In genomic region chr3:50292159-50292923, GRCh38 we compare ENCODE assay signal across 8 cellular contexts. TPM values are rescaled to one million over a fixed set of nuclear protein-coding genes. Genes with fewer than 3 reads are reported as not detected.
DNase-seq lines count a peak whose midpoint lies in the region; ATAC-seq, FAIRE-seq and TF ChIP-seq lines count a peak whose summit lies in the region.

Gene IFRD2, minus strand, starts transcription at chr3:50292429. Its CDS starts 155 bp downstream, at chr3:50292274.

- 5% methylated on average over 49 of the region's 65 CpGs for WGBS in smooth muscle cell (ENCODE audit: low lambda C conversion rate)

- CTCF ChIA-PET in AG04449 (lab: Yijun Ruan, JAX), result interaction anchor here (1.5 to 7.0 kb wide), 5 partner anchors 10 to 99 kb away, joined by 3 to 31 read pairs (median 6); no protein-coding TSS in a partner anchor

- H3K4me3 ChIP-seq in AG04449 (ENCODE audit: low read depth, low read length) (peak within 1 kb of the TSS; percentile 87), WI38 (ENCODE audit: low read depth, low read length) (peak within 1 kb of the TSS; percentile 90), bronchial epithelial cell (ENCODE audit: low read depth, low read length) (peak within 1 kb of the TSS; percentile 93), smooth muscle cell (peak within 1 kb of the TSS; percentile 84)

- POLR2A ChIA-PET in AG04449 (lab: Yijun Ruan, JAX), result interaction anchor here (1.0 to 1.9 kb wide), 5 partner anchors 10 to 57 kb away, joined by 3 to 7 read pairs (median 3); partner anchors contain the start of genes GNAI2 and TUSC2

- peak within 1 kb of the TSS; percentile 98 for H3K4me2 ChIP-seq in smooth muscle cell

- peaks cover 10% of the 10 kb centered on the region for H3K4me1 ChIP-seq in smooth muscle cell (ENCODE audit: low read depth)

- no peaks in the 10 kb centered on the region for H3K9me3 ChIP-seq in smooth muscle cell (replicated peaks; ENCODE audit: low read depth)

- H3K36me3 ChIP-seq in bronchial epithelial cell (ENCODE audit: control insufficient read depth, insufficient read depth, low read length) (peaks cover 32% of the 10 kb centered on the region), smooth muscle cell (ENCODE audit: low read depth) (no peaks in the 10 kb centered on the region)

- H3K27ac ChIP-seq in smooth muscle cell (ENCODE audit: low read depth), result peak within 1 kb of the TSS; percentile 72

- H3F3A ChIP-seq in smooth muscle cell (ENCODE audit: low read depth), result no peaks in the 10 kb centered on the region

- DNase-seq in AG04449 (ENCODE audit: low read depth, low spot score), result peak; percentile 79
- DNase-seq in NCI-H2227 treated with DMSO at 0.1 percent for 48 hours (lab: John Stamatoyannopoulos, UW), result peak; percentile 87
- DNase-seq in bronchial epithelial cell (ENCODE audit: low read depth), result peak; percentile 93
- peak; percentile 95 for DNase-seq in iPS-NIHi7 (ENCODE audit: extremely low spot score)
- peak; percentile 78 for DNase-seq in smooth muscle cell (lab: John Stamatoyannopoulos, UW; ENCODE audit: unreplicated experiment)

- ATAC-seq in GM18907 (IDR thresholded peaks at IDR 0.05; ENCODE audit: unreplicated experiment), result peak; percentile 89
- ATAC-seq in HG03159 (IDR thresholded peaks at IDR 0.05; ENCODE audit: unreplicated experiment), result peak; percentile 94

- H3K27me3 ChIP-seq in bronchial epithelial cell (ENCODE audit: control insufficient read depth, insufficient read depth, low read length), result no peaks in the 10 kb centered on the region
- H3K27me3 ChIP-seq in smooth muscle cell (ENCODE audit: low read depth), result no peaks in the 10 kb centered on the region

- H3K9ac ChIP-seq in smooth muscle cell (ENCODE audit: low read depth), result peak within 1 kb of the TSS; percentile 89

- no peaks in the 10 kb centered on the region for H4K20me1 ChIP-seq in smooth muscle cell (ENCODE audit: low read depth)

- peak within 1 kb of the TSS; percentile 47 for H2AFZ ChIP-seq in smooth muscle cell (ENCODE audit: low read depth)

- TF ChIP-seq CTCF in AG04449 (IDR thresholded peaks at IDR 0.05; ENCODE audit: insufficient read depth, low read length, missing control alignments) (no peak), WI38 (IDR thresholded peaks at IDR 0.05; ENCODE audit: low read depth, low read length) (no peak), bronchial epithelial cell (IDR thresholded peaks at IDR 0.05; ENCODE audit: insufficient read depth, low read length, severe bottlenecking) (no peak), smooth muscle cell (IDR thresholded peaks at IDR 0.05; ENCODE audit: borderline replicate concordance, insufficient read depth, poor library complexity, severe bottlenecking) (no peak)

- peaks cover 11% of the 10 kb centered on the region for H3K79me2 ChIP-seq in smooth muscle cell (ENCODE audit: low read depth)

- peak; percentile 23 for FAIRE-seq in bronchial epithelial cell (lab: Jason Lieb, UNC)

RNA-seq across cellular contexts. Expression of gene IFRD2, which starts in this region (rescaled TPM):
- total RNA-seq in bronchial epithelial cell (104 and 177 TPM in 2 replicates), smooth muscle cell (19.9 and 20.8 TPM in 2 replicates)
- polyA plus RNA-seq in smooth muscle cell, result 59.3 and 62.6 TPM in 2 replicates

Comparison
In these comparisons a context has a peak if more than half of its experiments do, and no peak if none do; other contexts are left out.
1. Peak in every context shown above with its lines: DNase-seq, ATAC-seq, H3K4me3 ChIP-seq and H3K27ac ChIP-seq.